In genomic region chr12:110354172-110354780, GRCh38 we compare ENCODE assay signal across 10 cellular contexts. TPM values are rescaled to one million over a fixed set of nuclear protein-coding genes. Genes with fewer than 3 reads are reported as not detected.
A peak's percentile ranks its signal among the peaks of the same experiment; 100 is the strongest.
DNase-seq lines count a peak whose midpoint lies in the region; ATAC-seq and TF ChIP-seq lines count a peak whose summit lies in the region.
"Had no signal": no experiment of that assay in that cellular context is flagged by ENCODE, and none has a peak within 500 bp of the region (broad histone marks: within the 10 kb centered on the region; RNA-seq: fewer than 3 reads in every experiment).

No MANE protein-coding gene starts in this region.

- CTCF ChIA-PET in Calu3 (lab: Charles Lee): no interaction called here

- peaks cover 74% of the 10 kb centered on the region for H3K36me3 Mint-ChIP-seq in Calu3 (ENCODE audit: insufficient read depth, unreplicated experiment)
- peaks cover 21% of the 10 kb centered on the region for H3K36me3 Mint-ChIP-seq in brain
- H3K36me3 Mint-ChIP-seq: immature natural killer cell; natural killer cell treated with Interleukin-12 subunit alpha and Interleukin-12 subunit beta and Interleukin-15 and Interleukin-18, amount 100 ng/mL, for 72 hours had no signal

- H3K27me3 Mint-ChIP-seq in Calu3 (ENCODE audit: unreplicated experiment) (no peaks in the 10 kb centered on the region), brain (peaks cover 3% of the 10 kb centered on the region)

- no peak for DNase-seq in Calu3
- DNase-seq in MV-4-11 (lab: John Stamatoyannopoulos, UW): peak; percentile 68
- DNase-seq in left colon: no peak
- DNase-seq in glomerular visceral epithelial cell (ENCODE audit: extremely low spot score): no peak
- no peak for DNase-seq in islet precursor cell

- H3K4me1 Mint-ChIP-seq in Calu3 (ENCODE audit: low read depth, unreplicated experiment): no peaks in the 10 kb centered on the region
- H3K4me1 Mint-ChIP-seq in brain: no peaks in the 10 kb centered on the region

- intact Hi-C loops in Calu3 (cut with micrococcal nuclease; ENCODE audit: unreplicated experiment) (no loop called here), left colon (cut with DNase I, micrococcal nuclease) (no loop called here)

- TF ChIP-seq CTCF in Calu3 (IDR thresholded peaks at IDR 0.05; ENCODE audit: unreplicated experiment) (no peak), brain (conservative IDR thresholded peaks at IDR 0.05) (no peak)

- BruUV-seq in Calu3 (replicated peaks; lab: Mats Ljungman, UMichigan): no TSS peak

- H3K9me3 Mint-ChIP-seq in Calu3 (ENCODE audit: low read depth, unreplicated experiment) (no peaks in the 10 kb centered on the region), brain (no peaks in the 10 kb centered on the region)
- H3K9me3 Mint-ChIP-seq: immature natural killer cell; natural killer cell treated with Interleukin-12 subunit alpha and Interleukin-12 subunit beta and Interleukin-15 and Interleukin-18, amount 100 ng/mL, for 72 hours had no signal

- ATAC-seq in left colon (peak; percentile 21), GM21737 (IDR thresholded peaks at IDR 0.05; ENCODE audit: unreplicated experiment) (no peak), HG02798 (IDR thresholded peaks at IDR 0.05; ENCODE audit: poor library complexity, unreplicated experiment) (no peak)

- H3K4me3 Mint-ChIP-seq in Calu3 (ENCODE audit: low read depth, unreplicated experiment) (no peak overlapping the region), brain (no peak overlapping the region)
- H3K4me3 Mint-ChIP-seq: immature natural killer cell; natural killer cell treated with Interleukin-12 subunit alpha and Interleukin-12 subunit beta and Interleukin-15 and Interleukin-18, amount 100 ng/mL, for 72 hours had no signal

- peak overlapping the region; percentile 8 for H3K27ac Mint-ChIP-seq in Calu3 (ENCODE audit: unreplicated experiment)
- H3K27ac Mint-ChIP-seq in brain: peak overlapping the region in 4 of 5 experiments; percentile 3 to 86 (median 51)

RNA-seq across cellular contexts. Expression of gene ANAPC7, which starts 49.2 kb away (rescaled TPM):
- total RNA-seq in Calu3 (2022): 111 and 136 TPM in 2 replicates
- polyA plus RNA-seq in brain (ENCODE audit: insufficient read depth, low read depth, low replicate concordance): 34.8 TPM
- total RNA-seq in left colon: 10 to 100 TPM; 27.3 to 31.1 TPM
